18 cellular contexts compared by ENCODE assay signal in genomic region chr13:88704600-88705275, GRCh38.
DNase-seq lines count a peak whose midpoint lies in the region; ATAC-seq, FAIRE-seq and TF ChIP-seq lines count a peak whose summit lies in the region.
"Had no signal": no experiment of that assay in that cellular context is flagged by ENCODE, and none has a peak within 500 bp of the region (broad histone marks: within the 10 kb centered on the region; RNA-seq: fewer than 3 reads in every experiment).

No MANE protein-coding gene starts in this region.

- WGBS in A549 (ENCODE audit: missing lambda C conversion rate): 12% methylated on average over 7 of the region's 7 CpGs
- 73 to 88% methylated on average over 4 to 5 of the region's 7 CpGs for whole genome bisulfite sequencing in mesodermal cell (ENCODE audit: insufficient coverage in 2 of 2), 2 experiments
- WGBS in prostate gland: 27% methylated on average over 7 of the region's 7 CpGs

- H3K4me2 ChIP-seq in A549: peak overlapping the region; percentile 33; the same call in 1 of the 3 replicates

- no peak for TF ChIP-seq EP300 in A549 (IDR thresholded peaks at IDR 0.05)

- H3K27ac Mint-ChIP-seq in activated naive CD8-positive, alpha-beta T cell treated with anti-CD3 and anti-CD28 coated beads, Interleukin-2, amount 10 ng/mL, durations not matched to agents 7 days and 5 days: no peak overlapping the region
- H3K27ac Mint-ChIP-seq: brain, T-helper 17 cell had no signal

- H3K27ac ChIP-seq in A549 (no peak overlapping the region), HEK293 (ENCODE audit: extremely low read depth, low read depth, low read length) (no peak overlapping the region), mesodermal cell (ENCODE audit: low read depth, low read length, severe bottlenecking) (peak overlapping the region; percentile 67), prostate gland (no peak overlapping the region)
- H3K27ac ChIP-seq: C4-2B, epithelial cell of prostate had no signal

- no peak for DNase-seq in A549 (ENCODE audit: low read depth in 1 of 2, low spot score in 1 of 2)
- no peak for DNase-seq in activated naive CD8-positive, alpha-beta T cell treated with anti-CD3 and anti-CD28 coated beads, Interleukin-2, amount 10 ng/mL, durations not matched to agents 7 days and 5 days
- no peak for DNase-seq in Ammon's horn (ENCODE audit: low spot score)
- no peak for DNase-seq in prostate gland (ENCODE audit: low spot score)
- DNase-seq: activated CD8-positive, alpha-beta memory T cell treated with anti-CD3 and anti-CD28 coated beads, Interleukin-2, amount 50 U/mL, for 48 hours; MV-4-11; NCI-H774; occipital lobe; stimulated activated CD4-positive, alpha-beta T cell treated with anti-CD3 and anti-CD28 coated beads, Interleukin-2, amount 100 ng/mL, for 48 hours; T-helper 17 cell had no signal

- peaks cover 2% of the 10 kb centered on the region for H3K9me3 Mint-ChIP-seq in activated naive CD8-positive, alpha-beta T cell treated with anti-CD3 and anti-CD28 coated beads, Interleukin-2, amount 10 ng/mL, durations not matched to agents 7 days and 5 days

- no peaks in the 10 kb centered on the region for H3K27me3 Mint-ChIP-seq in activated naive CD8-positive, alpha-beta T cell treated with anti-CD3 and anti-CD28 coated beads, Interleukin-2, amount 10 ng/mL, durations not matched to agents 7 days and 5 days
- H3K27me3 Mint-ChIP-seq: T-helper 17 cell had no signal

- H3K9me3 ChIP-seq in A549: no peaks in the 10 kb centered on the region
- H3K9me3 ChIP-seq in HEK293 (ENCODE audit: control insufficient read depth, insufficient read depth, low read depth, low read length): no peaks in the 10 kb centered on the region
- H3K9me3 ChIP-seq in mesodermal cell (ENCODE audit: control insufficient read depth, low read length): no peaks in the 10 kb centered on the region
- H3K9me3 ChIP-seq in prostate gland: no peaks in the 10 kb centered on the region

- CTCF ChIA-PET in A549 (lab: Yijun Ruan, JAX): no interaction called here
- CTCF ChIA-PET in HEK293 (lab: Yijun Ruan, JAX): no interaction called here

- TF ChIP-seq CTCF in A549 (IDR thresholded peaks at IDR 0.05): no peak
- no peak for TF ChIP-seq CTCF in HEK293 (tag by site-specific recombination; IDR thresholded peaks at IDR 0.05)
- TF ChIP-seq CTCF in prostate gland (IDR thresholded peaks at IDR 0.05): no peak

- H3K4me1 ChIP-seq in A549 (no peaks in the 10 kb centered on the region), HEK293 (ENCODE audit: control insufficient read depth, insufficient read depth, low read length) (no peaks in the 10 kb centered on the region), mesodermal cell (ENCODE audit: control insufficient read depth, insufficient read depth, low read length, poor library complexity, severe bottlenecking) (peaks cover 4% of the 10 kb centered on the region), prostate gland (replicated peaks) (no peaks in the 10 kb centered on the region)

- H3K4me3 Mint-ChIP-seq in activated naive CD8-positive, alpha-beta T cell treated with anti-CD3 and anti-CD28 coated beads, Interleukin-2, amount 10 ng/mL, durations not matched to agents 7 days and 5 days: peak overlapping the region; percentile 58
- H3K4me3 Mint-ChIP-seq: brain, T-helper 17 cell had no signal

- no peak for FAIRE-seq in A549 (lab: Jason Lieb, UNC)
- FAIRE-seq: GM19239 had no signal

- no peaks in the 10 kb centered on the region for H3K27me3 ChIP-seq in prostate gland (replicated peaks; ENCODE audit: insufficient read depth)

- TF ChIP-seq RAD21 in A549 (conservative IDR thresholded peaks at IDR 0.05 in 1 of 2, IDR thresholded peaks at IDR 0.05 in 1 of 2): no peak

- TF ChIP-seq POLR2A in A549 (IDR thresholded peaks at IDR 0.05; ENCODE audit: low read length) (no peak), prostate gland (IDR thresholded peaks at IDR 0.05) (no peak)

- H3K36me3 ChIP-seq in HEK293 (ENCODE audit: control insufficient read depth in 2 of 2, insufficient read depth in 1 of 2, low read length in 2 of 2) (no peaks in the 10 kb centered on the region), mesodermal cell (ENCODE audit: control insufficient read depth, insufficient read depth, low read length) (no peaks in the 10 kb centered on the region), prostate gland (no peaks in the 10 kb centered on the region)

- no peaks in the 10 kb centered on the region for H3K36me3 Mint-ChIP-seq in activated naive CD8-positive, alpha-beta T cell treated with anti-CD3 and anti-CD28 coated beads, Interleukin-2, amount 10 ng/mL, durations not matched to agents 7 days and 5 days
- H3K36me3 Mint-ChIP-seq: brain had no signal

- ATAC-seq in A549: no peak
- no peak for ATAC-seq in activated naive CD8-positive, alpha-beta T cell treated with anti-CD3 and anti-CD28 coated beads, Interleukin-2, amount 10 ng/mL, durations not matched to agents 7 days and 5 days (ENCODE audit: low read depth)
- ATAC-seq in HG03159 (IDR thresholded peaks at IDR 0.05; ENCODE audit: unreplicated experiment): no peak
- ATAC-seq in GM21526 (IDR thresholded peaks at IDR 0.05; ENCODE audit: low FRiP score, unreplicated experiment): no peak
- ATAC-seq: T-helper 17 cell had no signal

- intact Hi-C loops in prostate gland (cut with DNase I): no loop called here

- H3K4me3 ChIP-seq in A549 (no peak overlapping the region), HEK293 (ENCODE audit: low read depth, low read length) (no peak overlapping the region), mesodermal cell (ENCODE audit: extremely low read depth, insufficient read depth, low read length, poor library complexity, severe bottlenecking) (no peak overlapping the region), prostate gland (no peak overlapping the region)

- POLR2A ChIA-PET in A549 (lab: Yijun Ruan, JAX): no interaction called here
- POLR2A ChIA-PET in HEK293 (lab: Yijun Ruan, JAX): no interaction called here
- POLR2A ChIA-PET in activated naive CD8-positive, alpha-beta T cell treated with anti-CD3 and anti-CD28 coated beads, Interleukin-2, amount 10 ng/mL, durations not matched to agents 7 days and 5 days (lab: Charles Lee): no interaction called here

- no peaks in the 10 kb centered on the region for H3K4me1 Mint-ChIP-seq in activated naive CD8-positive, alpha-beta T cell treated with anti-CD3 and anti-CD28 coated beads, Interleukin-2, amount 10 ng/mL, durations not matched to agents 7 days and 5 days
- H3K4me1 Mint-ChIP-seq: brain, T-helper 17 cell had no signal

TF ChIP-seq in A549, 52 proteins besides CTCF, POLR2A, EP300 and RAD21 (continues in another document):
- TF ChIP-seq SREBF2 (IDR thresholded peaks at IDR 0.05): no peak
- no peak for TF ChIP-seq MAX (IDR thresholded peaks at IDR 0.05)
- no peak for TF ChIP-seq CHD2 (IDR thresholded peaks at IDR 0.05; ENCODE audit: low read length, partially characterized antibody)
- TF ChIP-seq POLR2AphosphoS2 (conservative IDR thresholded peaks at IDR 0.05; ENCODE audit: low read length): no peak
- TF ChIP-seq FOSB (CRISPR knock-in tag; IDR thresholded peaks at IDR 0.05): no peak
- TF ChIP-seq EHF (CRISPR knock-in tag; IDR thresholded peaks at IDR 0.05): no peak
- TF ChIP-seq RCOR1 (IDR thresholded peaks at IDR 0.05; ENCODE audit: low read depth, low read length): no peak
- no peak for TF ChIP-seq ZC3H11A (IDR thresholded peaks at IDR 0.05)

TF ChIP-seq in HEK293, 187 proteins besides CTCF, POLR2A, EP300 and RAD21:
- TF ChIP-seq ZNF501 (tag by site-specific recombination; IDR thresholded peaks at IDR 0.05): no peak
- peak; percentile 61; the same call in 1 of the 2 replicates for TF ChIP-seq TCF7L2 (IDR thresholded peaks at IDR 0.05; ENCODE audit: borderline replicate concordance, low read depth, low read length)
